ENCODE assay signal across 2 cellular contexts in genomic region chr17:54666559-54666958, GRCh38.
TF ChIP-seq lines count a peak whose summit lies in the region.

No MANE protein-coding gene starts in this region.

TF ChIP-seq in GM23338, 12 proteins besides CTCF, POLR2A, EP300 and RAD21 (continued from another document):
- TF ChIP-seq ZNF462 (CRISPR knock-in tag; IDR thresholded peaks at IDR 0.05) (no peak), EZH2phosphoT487 (IDR thresholded peaks at IDR 0.05; ENCODE audit: unreplicated experiment) (no peak), STAT1 (IDR thresholded peaks at IDR 0.05; ENCODE audit: unreplicated experiment) (no peak), POLR2AphosphoS5 (IDR thresholded peaks at IDR 0.05; ENCODE audit: low read depth) (no peak), ZNF114 (CRISPR knock-in tag; IDR thresholded peaks at IDR 0.05) (no peak), JUNB (IDR thresholded peaks at IDR 0.05; ENCODE audit: unreplicated experiment) (no peak), REST (IDR thresholded peaks at IDR 0.05; ENCODE audit: unreplicated experiment) (no peak), CREB1 (CRISPR knock-in tag; IDR thresholded peaks at IDR 0.05; ENCODE audit: low read depth) (no peak), NANOG (IDR thresholded peaks at IDR 0.05; ENCODE audit: borderline replicate concordance) (no peak)
TF ChIP-seq in GM23338: peak in this region for 0.

TF ChIP-seq in SK-N-SH, 30 proteins besides CTCF, POLR2A, EP300 and RAD21 (continued from another document):
- TF ChIP-seq ZBTB33 (IDR thresholded peaks at IDR 0.05; ENCODE audit: borderline replicate concordance, low read depth) (no peak), PBX3 (IDR thresholded peaks at IDR 0.05) (no peak), RFX5 (IDR thresholded peaks at IDR 0.05; ENCODE audit: low read length) (no peak), EZH2phosphoT487 (IDR thresholded peaks at IDR 0.05; ENCODE audit: borderline replicate concordance, low read depth) (no peak), REST (IDR thresholded peaks at IDR 0.05; ENCODE audit: low read depth, low read length) (no peak)
